In the genomic region with DNA sequence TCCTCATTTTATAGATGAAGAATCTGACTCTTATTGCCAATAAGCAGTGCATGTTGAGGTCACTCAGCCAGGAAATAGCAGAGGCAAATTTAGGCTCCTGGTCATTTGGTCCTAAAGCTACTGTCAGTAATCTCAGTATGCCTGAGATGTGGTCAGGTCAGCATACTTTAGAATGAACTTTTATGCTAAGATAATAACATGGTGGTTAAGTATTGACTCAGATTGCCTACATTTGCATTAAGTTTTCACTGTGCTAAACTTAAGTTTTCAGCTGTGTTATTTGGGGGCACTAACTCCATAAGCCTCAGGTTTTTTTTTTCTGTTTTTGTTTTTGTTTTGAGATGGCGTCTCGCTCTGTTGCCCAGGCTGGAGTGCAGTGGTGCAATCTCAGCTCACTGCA, we compare ENCODE assay signal across 21 cellular contexts. TPM values are rescaled to one million over a fixed set of nuclear protein-coding genes. Genes with fewer than 3 reads are reported as not detected.
A peak's percentile ranks its signal among the peaks of the same experiment; 100 is the strongest.
DNase-seq lines count a peak whose midpoint lies in the region; ATAC-seq and TF ChIP-seq lines count a peak whose summit lies in the region.
"Had no signal": no experiment of that assay in that cellular context is flagged by ENCODE, and none has a peak within 500 bp of the region (broad histone marks: within the 10 kb centered on the region; RNA-seq: fewer than 3 reads in every experiment).

No MANE protein-coding gene starts in this region.

- ATAC-seq in GM19351 (IDR thresholded peaks at IDR 0.05; ENCODE audit: unreplicated experiment) (peak; percentile 60), HG02571 (IDR thresholded peaks at IDR 0.05; ENCODE audit: unreplicated experiment) (peak; percentile 60), HG03095 (IDR thresholded peaks at IDR 0.05; ENCODE audit: unreplicated experiment) (peak; percentile 59), sciatic nerve (no peak), HG02938 (IDR thresholded peaks at IDR 0.05; ENCODE audit: unreplicated experiment) (no peak)
- ATAC-seq: left colon, Panc1 had no signal

- DNase-seq in GM12865 (ENCODE audit: low read depth) (peak; percentile 53), sciatic nerve (ENCODE audit: low spot score) (no peak), NCI-H2081 (lab: John Stamatoyannopoulos, UW) (no peak)
- DNase-seq in activated CD4-positive, alpha-beta T cell treated with anti-CD3 and anti-CD28 coated beads, Interleukin-2, amount 50 U/mL, for 1 hour, result no peak
- DNase-seq: activated effector memory CD4-positive, alpha-beta T cell treated with anti-CD3 and anti-CD28 coated beads, Interleukin-2, amount 50 U/mL, for 16 hours; BE2C; Calu3; GDM1; left colon; NCI-H1092; nephron progenitor cell; stimulated activated naive CD4-positive, alpha-beta T cell treated with Interleukin-2 at 50 U/mL for 16 hours; transverse colon had no signal

- H3K4me3 ChIP-seq in GM12865 (ENCODE audit: low read depth, low read length), result no peak overlapping the region
- H3K4me3 ChIP-seq: cardiac muscle cell, SK-N-MC, transverse colon had no signal

- intact Hi-C loops in sciatic nerve (cut with DNase I), result no loop called here

- TF ChIP-seq CTCF in GM12865 (IDR thresholded peaks at IDR 0.05; ENCODE audit: insufficient read depth, low read depth, low read length, missing control alignments), result no peak

RNA-seq across cellular contexts. Expression of a gene that starts 35.9 kb away (rescaled TPM):
- total RNA-seq in sciatic nerve, result 136 TPM

RNA-seq across cellular contexts. Expression of a gene that starts 47.6 kb away (rescaled TPM):
- total RNA-seq in sciatic nerve, result 2.4 TPM
- total RNA-seq: Calu3, cardiac muscle cell, mesothelial cell of epicardium had no signal

RNA-seq across cellular contexts. Expression of a gene that starts 51.2 kb away (rescaled TPM):
- total RNA-seq in sciatic nerve, result not detected
- total RNA-seq: Calu3, cardiac muscle cell, left colon, mesothelial cell of epicardium, transverse colon had no signal

Comparison
In these comparisons a context has a peak if more than half of its experiments do, and no peak if none do; other contexts are left out.
1. ATAC-seq: peak in GM19351 (single experiment), HG02571 (single experiment) and HG03095 (single experiment); none in sciatic nerve (single experiment) and HG02938 (single experiment).